ENCODE assay signal across 1 cellular context in genomic region chr6:167044696-167045095, GRCh38.
TF ChIP-seq lines count a peak whose summit lies in the region.

No MANE protein-coding gene starts in this region.

TF ChIP-seq in H1, 55 proteins besides CTCF, POLR2A, EP300 and RAD21 (continued from another document):
- no peak for TF ChIP-seq SRF (IDR thresholded peaks at IDR 0.05; ENCODE audit: low read depth, low read length)
